In the genomic region with DNA sequence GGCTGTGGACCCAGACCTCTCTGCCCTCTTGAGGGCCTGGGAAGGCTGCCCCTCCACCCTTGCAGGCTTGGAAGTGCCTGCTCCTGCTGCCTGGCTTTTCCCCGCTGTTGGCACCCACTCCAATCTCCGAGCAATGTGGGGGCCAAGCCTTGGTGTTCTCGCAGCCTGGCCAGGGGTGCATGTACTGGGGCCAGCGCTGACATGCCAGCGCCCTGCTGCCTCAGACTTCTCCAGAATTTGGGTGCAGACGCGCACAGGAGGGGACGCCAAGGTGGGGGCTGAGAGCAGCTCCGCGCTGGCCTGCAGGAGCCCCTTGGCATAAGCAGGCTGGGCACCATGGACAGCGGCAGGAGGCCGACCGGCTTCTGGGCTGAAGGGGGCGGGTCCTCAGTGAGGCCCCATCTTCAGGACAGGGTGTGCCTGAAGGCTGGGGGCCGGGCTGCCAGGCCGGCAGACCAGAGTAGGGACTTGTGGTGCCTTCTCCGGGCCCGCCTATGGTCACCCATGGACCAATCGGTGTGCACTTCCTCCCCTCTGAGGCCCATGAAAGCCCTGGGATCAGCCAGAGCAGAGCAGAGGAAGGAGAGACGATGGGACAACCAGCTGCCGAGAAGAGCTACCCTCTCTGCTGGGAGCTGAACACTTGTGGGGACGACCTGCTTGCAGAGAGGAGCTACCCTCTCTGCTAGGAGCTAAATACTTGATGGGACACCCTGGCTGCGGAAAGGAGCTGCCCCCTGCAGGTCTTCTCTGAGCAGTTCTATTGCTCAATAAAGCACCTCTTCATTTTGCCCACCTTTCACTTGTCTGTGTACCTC, we compare ENCODE assay signal across 8 cellular contexts.
A peak's percentile ranks its signal among the peaks of the same experiment; 100 is the strongest.
DNase-seq lines count a peak whose midpoint lies in the region; ATAC-seq, FAIRE-seq and TF ChIP-seq lines count a peak whose summit lies in the region.

No MANE protein-coding gene starts in this region.

- no peak overlapping the region for H4K8ac ChIP-seq in IMR-90 (ENCODE audit: low read depth in 2 of 2, low read length in 2 of 2)

- H3K79me1 ChIP-seq in IMR-90 (ENCODE audit: low read depth in 1 of 2, low read length in 2 of 2) = no peaks in the 10 kb centered on the region

- H3K56ac ChIP-seq in IMR-90 (ENCODE audit: extremely low read depth, insufficient read depth, low read length) = no peak overlapping the region

- H3K4me2 ChIP-seq in IMR-90 (ENCODE audit: low read depth, low read length) = no peak overlapping the region
- H3K4me2 ChIP-seq in GM12878 (ENCODE audit: control insufficient read depth, insufficient read depth) = no peak overlapping the region

- H3K14ac ChIP-seq in IMR-90 (replicated peaks; ENCODE audit: low read depth, low read length) = no peak overlapping the region

- H3K4me3 ChIP-seq in IMR-90 (ENCODE audit: insufficient read depth, low read depth, low read length) (no peak overlapping the region), GM12878 (no peak overlapping the region), left lung (no peak overlapping the region)

- H2BK5ac ChIP-seq in IMR-90 (ENCODE audit: low read depth, low read length, poor library complexity, severe bottlenecking) = no peak overlapping the region

- H4K20me1 ChIP-seq in IMR-90 (ENCODE audit: insufficient read depth, low read length) (no peaks in the 10 kb centered on the region), GM12878 (ENCODE audit: control insufficient read depth, insufficient read depth) (no peaks in the 10 kb centered on the region)

- 22% methylated on average over 17 of the region's 23 CpGs; no CpG with 5 or more reads in 1 of the 2 experiments for WGBS in IMR-90 (ENCODE audit: extremely low coverage in 2 of 2, insufficient read length in 1 of 2), 2 experiments
- 33% methylated on average over 19 of the region's 23 CpGs for WGBS in GM12878 (ENCODE audit: insufficient coverage, insufficient replicate concordance, low lambda C conversion rate, missing lambda C conversion rate)

- no peak overlapping the region for H2BK120ac ChIP-seq in IMR-90 (ENCODE audit: low read depth, low read length)

- peak; percentile 65 for ATAC-seq in IMR-90 (ENCODE audit: low read depth)
- ATAC-seq in GM12878 = peak; percentile 63
- ATAC-seq in left lung = peak; percentile 89
- ATAC-seq in GM18505 (IDR thresholded peaks at IDR 0.05; ENCODE audit: unreplicated experiment) = no peak
- ATAC-seq in HG03108 (IDR thresholded peaks at IDR 0.05; ENCODE audit: unreplicated experiment) = no peak
- ATAC-seq in HG02884 (IDR thresholded peaks at IDR 0.05; ENCODE audit: unreplicated experiment) = no peak

- TF ChIP-seq POLR2A in IMR-90 (IDR thresholded peaks at IDR 0.05; ENCODE audit: low read depth, low read length) (no peak), GM12878 (IDR thresholded peaks at IDR 0.05; ENCODE audit: low read depth, low read length) (no peak), GM18505 (IDR thresholded peaks at IDR 0.05; ENCODE audit: borderline replicate concordance, extremely low read depth, insufficient read depth, insufficient read length) (no peak)

- H3K27ac ChIP-seq in IMR-90 (ENCODE audit: insufficient read depth, low read length) = no peak overlapping the region
- no peak overlapping the region for H3K27ac ChIP-seq in GM12878 (ENCODE audit: control insufficient read depth, insufficient read depth)
- H3K27ac ChIP-seq in left lung = no peak overlapping the region

- H3K4me1 ChIP-seq in IMR-90 (ENCODE audit: control insufficient read depth, insufficient read depth, low read length) = no peaks in the 10 kb centered on the region
- no peaks in the 10 kb centered on the region for H3K4me1 ChIP-seq in GM12878 (ENCODE audit: control insufficient read depth, insufficient read depth, low read length)
- no peaks in the 10 kb centered on the region for H3K4me1 ChIP-seq in left lung

- H2BK15ac ChIP-seq in IMR-90 (ENCODE audit: low read depth, low read length) = no peak overlapping the region

- FAIRE-seq in GM12878 (lab: Jason Lieb, UNC) = no peak

- POLR2A ChIA-PET in IMR-90 (lab: Charles Lee; ENCODE audit: unreplicated experiment) = no interaction called here
- POLR2A ChIA-PET in GM12878 (lab: Charles Lee) = no interaction called here

- TF ChIP-seq EP300 in GM12878 (IDR thresholded peaks at IDR 0.05; ENCODE audit: borderline replicate concordance in 1 of 2, control insufficient read depth in 1 of 2, low read depth in 2 of 2, low read length in 2 of 2) = no peak

- SMC1A ChIA-PET in GM12878 (lab: Charles Lee; ENCODE audit: uncharacterized antibody, unreplicated experiment) = interaction anchor here (0.7 kb wide), 1 partner anchor 298 kb away, joined by 3 read pairs; no protein-coding TSS in a partner anchor

- no peak overlapping the region for H3K18ac ChIP-seq in IMR-90 (ENCODE audit: low read depth, low read length)

- CTCF ChIA-PET in IMR-90 (lab: Yijun Ruan, JAX) = interaction anchor here (0.8 kb wide), 1 partner anchor 108 kb away, joined by 5 read pairs; no protein-coding TSS in a partner anchor
- CTCF ChIA-PET in GM12878 (lab: Yijun Ruan, JAX) = interaction anchor here (0.8 kb wide), 1 partner anchor 300 kb away, joined by 3 read pairs; no protein-coding TSS in a partner anchor

- H3K9ac ChIP-seq in IMR-90 (ENCODE audit: low read depth, low read length) (no peak overlapping the region), GM12878 (ENCODE audit: control insufficient read depth, insufficient read depth, low read length) (no peak overlapping the region)

- H3K23ac ChIP-seq in IMR-90 (ENCODE audit: low read depth, low read length) = no peak overlapping the region

- no peak overlapping the region for H2AK5ac ChIP-seq in IMR-90 (ENCODE audit: low read depth, low read length)

- BruUV-seq in IMR-90 (replicated peaks; lab: Mats Ljungman, UMichigan) (no TSS peak), GM12878 (replicated peaks; lab: Mats Ljungman, UMichigan) (no TSS peak)

- no peak overlapping the region for H2AFZ ChIP-seq in IMR-90 (replicated peaks; ENCODE audit: low read length, poor library complexity)
- no peak overlapping the region for H2AFZ ChIP-seq in GM12878 (ENCODE audit: control insufficient read depth, low read depth, low read length)

- in situ Hi-C loops in IMR-90 (cut with MboI; ENCODE audit: low sequenced_read_pairs) (no loop called here), GM12878 (cut with MboI) (no loop called here)

- no peaks in the 10 kb centered on the region; the same call in 1 of the 2 replicates for H3K9me1 ChIP-seq in IMR-90 (ENCODE audit: insufficient read depth, low read length)

- TF ChIP-seq RAD21 in IMR-90 (IDR thresholded peaks at IDR 0.05; ENCODE audit: low read length) (no peak), GM12878 (IDR thresholded peaks at IDR 0.05; ENCODE audit: insufficient read depth, low read depth, low read length) (peak; percentile 27; the same call in 1 of the 2 replicates)

- DNase-seq in DMS53 treated with DMSO at 0.1 percent for 48 hours (lab: John Stamatoyannopoulos, UW; ENCODE audit: unreplicated experiment) = peak; percentile 80
- DNase-seq in IMR-90 = peak; percentile 4
- no peak for DNase-seq in GM12878 (ENCODE audit: low read depth, low spot score)
- DNase-seq in left lung = peak; percentile 35 to 49
- DNase-seq in dedifferentiated amniotic fluid mesenchymal stem cell (ENCODE audit: extremely low spot score) = no peak

- H4K91ac ChIP-seq in IMR-90 (ENCODE audit: insufficient read depth, low read depth, low read length) = no peak overlapping the region

- H3K36me3 ChIP-seq in IMR-90 (ENCODE audit: control insufficient read depth, insufficient read depth, low read length) (no peaks in the 10 kb centered on the region), GM12878 (ENCODE audit: control insufficient read depth in 2 of 2, insufficient read depth in 2 of 2, low read length in 1 of 2) (no peaks in the 10 kb centered on the region), left lung (no peaks in the 10 kb centered on the region)

- H2AK9ac ChIP-seq in IMR-90 (replicated peaks; ENCODE audit: low read depth, low read length, poor library complexity) = no peak overlapping the region

- H4K5ac ChIP-seq in IMR-90 (ENCODE audit: low read depth, low read length) = no peak overlapping the region

- intact Hi-C loops in IMR-90 (cut with micrococcal nuclease) (no loop called here), GM12878 (cut with micrococcal nuclease; ENCODE audit: unreplicated experiment) (loop anchor here (10.0 kb wide), 1 partner anchor 300 kb away; no protein-coding TSS in a partner anchor), left lung (cut with DNase I) (no loop called here)

- H3K79me2 ChIP-seq in GM12878 (ENCODE audit: control insufficient read depth, insufficient read depth, low read length) = no peaks in the 10 kb centered on the region

- no peaks in the 10 kb centered on the region for H3K9me3 ChIP-seq in IMR-90 (ENCODE audit: control insufficient read depth, insufficient read depth, low read length)
- H3K9me3 ChIP-seq in GM12878 (replicated peaks; ENCODE audit: control insufficient read depth, insufficient read depth, low read length) = no peaks in the 10 kb centered on the region
- no peaks in the 10 kb centered on the region for H3K9me3 ChIP-seq in left lung

- H2BK20ac ChIP-seq in IMR-90 (ENCODE audit: low read depth, low read length) = no peak overlapping the region

- dilution Hi-C loops in IMR-90 (cut with HindIII; ENCODE audit: low sequenced_read_pairs, unreplicated experiment) = no loop called here

- no peak overlapping the region for H3K4ac ChIP-seq in IMR-90 (ENCODE audit: low read depth, low read length)

- TF ChIP-seq CTCF in IMR-90 (conservative IDR thresholded peaks at IDR 0.05; ENCODE audit: low read depth, low read length) = 0 out of 2 replicates have a peak, but pooled peaks have one; percentile 17
- TF ChIP-seq CTCF in GM12878 (IDR thresholded peaks at IDR 0.05 in 2 of 3, conservative IDR thresholded peaks at IDR 0.05 in 1 of 3; ENCODE audit: control insufficient read depth in 2 of 3, extremely low read depth in 1 of 3, insufficient read depth in 1 of 3, low read depth in 3 of 3, low read length in 3 of 3) = peak in 1 of 3 experiments; percentile 8; a peak in 2 of 6 replicates
- no peak for TF ChIP-seq CTCF in left lung (IDR thresholded peaks at IDR 0.05)

- RAD21 ChIA-PET in GM12878 (lab: Charles Lee; ENCODE audit: unreplicated experiment) = no interaction called here

- H3K27me3 ChIP-seq in IMR-90 (ENCODE audit: control insufficient read depth, insufficient read depth, low read length) (peaks cover 4% of the 10 kb centered on the region; the same call in 1 of the 2 replicates), GM12878 (replicated peaks in 1 of 2; ENCODE audit: control insufficient read depth in 2 of 2, insufficient read depth in 2 of 2, low read length in 1 of 2) (no peaks in the 10 kb centered on the region), left lung (peaks cover 0 to 23% of the 10 kb centered on the region in 2 donors)

TF ChIP-seq in IMR-90, 13 proteins besides CTCF, POLR2A, EP300 and RAD21:
- TF ChIP-seq CEBPB (IDR thresholded peaks at IDR 0.05; ENCODE audit: low read depth, low read length) (peak; percentile 10; the same call in 1 of the 2 replicates), NFE2L2 (IDR thresholded peaks at IDR 0.05; ENCODE audit: low read depth, low read length) (no peak)
TF ChIP-seq in IMR-90: peak in this region for 1.

TF ChIP-seq in GM12878, 131 proteins besides CTCF, POLR2A, EP300 and RAD21 (continues in another document):
- no peak for TF ChIP-seq FOXK2 (IDR thresholded peaks at IDR 0.05)
- no peak for TF ChIP-seq ZZZ3 (IDR thresholded peaks at IDR 0.05; ENCODE audit: control insufficient read depth, insufficient read length, low read depth)

Comparison
In these comparisons a context has a peak if more than half of its experiments do, and no peak if none do; other contexts are left out.
1. DNase-seq: peak in DMS53 treated with DMSO at 0.1 percent for 48 hours (single experiment), IMR-90 (single experiment) and left lung (2 of 2); none in GM12878 (single experiment) and dedifferentiated amniotic fluid mesenchymal stem cell (single experiment).
2. ATAC-seq: peak in IMR-90 (single experiment), GM12878 (single experiment) and left lung (single experiment); none in GM18505 (single experiment), HG03108 (single experiment) and HG02884 (single experiment).